32 cellular contexts compared by ENCODE assay signal in the genomic region with DNA sequence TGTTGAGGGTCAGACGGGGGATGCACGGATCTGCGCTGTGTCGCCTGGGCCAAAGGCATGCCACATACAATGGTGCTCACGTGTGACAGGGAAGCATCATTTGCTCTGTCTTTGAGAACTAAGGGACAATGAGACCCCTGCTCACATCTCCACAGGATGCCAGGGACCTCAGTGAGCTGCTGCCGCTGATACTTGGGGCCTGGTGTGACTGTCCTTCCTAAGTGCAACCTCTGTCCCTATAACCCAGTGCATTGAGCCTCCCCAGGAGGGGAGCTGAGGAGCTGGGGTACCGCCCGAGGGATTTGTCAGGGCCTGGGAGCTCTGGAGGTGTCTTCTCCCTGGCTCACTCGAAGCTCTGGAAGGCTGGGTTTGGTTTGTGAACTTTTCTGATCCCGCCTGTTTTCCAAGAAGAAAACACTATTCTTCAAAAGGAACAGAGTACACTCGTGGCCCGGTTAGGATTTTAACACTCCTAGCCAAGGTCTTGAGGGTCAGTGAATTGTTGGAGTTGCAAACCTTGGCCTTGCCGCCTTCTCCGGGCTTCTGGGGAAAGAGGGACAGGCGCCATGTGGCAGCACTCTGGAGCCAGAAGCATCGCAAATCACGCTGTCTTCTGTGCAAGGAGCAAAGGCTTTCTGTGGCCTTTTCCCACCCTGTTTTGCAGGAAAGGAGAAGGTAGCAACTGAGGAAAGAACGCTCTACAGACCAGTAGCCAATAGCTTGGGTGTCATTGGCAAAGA.
"Had no signal": no experiment of that assay in that cellular context is flagged by ENCODE, and none has a peak within 500 bp of the region (broad histone marks: within the 10 kb centered on the region; RNA-seq: fewer than 3 reads in every experiment).

No MANE protein-coding gene starts in this region.

- H3K4me3 ChIP-seq: neural progenitor cell, ovary, psoas muscle, right lobe of liver, sigmoid colon, suprapubic skin, testis, tibial artery, transverse colon, upper lobe of right lung, vagina had no signal

- H3K9me3 Mint-ChIP-seq: natural killer cell treated with Interleukin-12 subunit alpha and Interleukin-12 subunit beta and Interleukin-15 and Interleukin-18, amount 100 ng/mL, for 72 hours had no signal

- H3K27ac ChIP-seq: neural progenitor cell, neutrophil, ovary, parathyroid adenoma, psoas muscle, right lobe of liver, sigmoid colon, suprapubic skin, testis, tibial artery, transverse colon, upper lobe of right lung, vagina had no signal

- H3K27me3 ChIP-seq: neural progenitor cell, ovary, right lobe of liver, sigmoid colon, testis, transverse colon, upper lobe of right lung, vagina had no signal

- ATAC-seq: naive thymus-derived CD8-positive, alpha-beta T cell; natural killer cell treated with Interleukin-12 subunit alpha and Interleukin-12 subunit beta and Interleukin-15 and Interleukin-18, amount 100 ng/mL, for 72 hours; psoas muscle; right cardiac atrium; right lobe of liver; stimulated activated memory B cell treated with anti-CD40 and anti-IgM and Interleukin-4, amounts not matched to agents 10 μg/mL and 1 μg/mL and 100 μg/mL, for 72 hours; stimulated activated naive CD8-positive, alpha-beta T cell treated with anti-CD3 and anti-CD28 coated beads, Interleukin-15, amount 100 ng/mL, for 72 hours; stimulated activated naive CD8-positive, alpha-beta T cell treated with anti-CD3 and anti-CD28 coated beads, Interleukin-15, Interleukin-2, amounts not matched to agents 100 U/mL and 50 U/mL, for 24 hours; upper lobe of right lung had no signal

- DNase-seq: naive B cell; naive thymus-derived CD8-positive, alpha-beta T cell; nephron progenitor cell; nucleus accumbens; posterior cingulate gyrus; psoas muscle; right cardiac atrium; right lobe of liver; sigmoid colon; small intestine; stimulated activated CD4-positive, alpha-beta T cell treated with anti-CD3 and anti-CD28 coated beads, Interleukin-12 subunit alpha, Interleukin-12 subunit beta, amount 100 ng/mL, for 4 hours; stimulated activated CD4-positive, alpha-beta T cell treated with anti-CD3 and anti-CD28 coated beads, Interleukin-1b, Interleukin-23, amount 100 ng/mL, for 48 hours; stimulated activated CD4-positive, alpha-beta T cell treated with anti-CD3 and anti-CD28 coated beads, Interleukin-4, amount 100 ng/mL, for 1 hour; stimulated activated CD4-positive, alpha-beta T cell treated with anti-CD3 and anti-CD28 coated beads, Interleukin-4, amount 100 ng/mL, for 4 hours; stimulated activated CD8-positive, alpha-beta memory T cell treated with anti-CD3 and anti-CD28 coated beads, Interleukin-4, amount 100 ng/mL, for 48 hours; stimulated activated naive CD4-positive, alpha-beta T cell; stimulated activated naive CD8-positive, alpha-beta T cell treated with anti-CD3 and anti-CD28 coated beads, Interleukin-15, amount 100 ng/mL, for 72 hours; stimulated activated naive CD8-positive, alpha-beta T cell treated with anti-CD3 and anti-CD28 coated beads, Interleukin-15, Interleukin-2, amounts not matched to agents 100 U/mL and 50 U/mL, for 24 hours; testis; tibial artery; transverse colon; upper lobe of right lung had no signal

- H3K36me3 ChIP-seq: neural progenitor cell, neutrophil, ovary, right lobe of liver, sigmoid colon, suprapubic skin, tibial artery, transverse colon, upper lobe of right lung, vagina had no signal

- H3K4me1 Mint-ChIP-seq: naive B cell; naive thymus-derived CD8-positive, alpha-beta T cell; stimulated activated memory B cell treated with anti-CD40 and anti-IgM and Interleukin-4, amounts not matched to agents 10 μg/mL and 1 μg/mL and 100 μg/mL, for 72 hours; stimulated activated naive CD8-positive, alpha-beta T cell treated with anti-CD3 and anti-CD28 coated beads, Interleukin-15, amount 100 ng/mL, for 72 hours had no signal

- FAIRE-seq: small intestine had no signal

- H3K4me1 ChIP-seq: parathyroid adenoma, psoas muscle, right lobe of liver, sigmoid colon, suprapubic skin, tibial artery, transverse colon, upper lobe of right lung, vagina had no signal

- H3K27ac Mint-ChIP-seq: naive B cell; natural killer cell treated with Interleukin-12 subunit alpha and Interleukin-12 subunit beta and Interleukin-15 and Interleukin-18, amount 100 ng/mL, for 72 hours; nephron progenitor cell; neural progenitor cell; progenitor cell of endocrine pancreas; stimulated activated memory B cell treated with anti-CD40 and anti-IgM and Interleukin-4, amounts not matched to agents 10 μg/mL and 1 μg/mL and 100 μg/mL, for 72 hours; stimulated activated naive CD8-positive, alpha-beta T cell treated with anti-CD3 and anti-CD28 coated beads, Interleukin-15, amount 100 ng/mL, for 72 hours; type B pancreatic cell had no signal

- H3K36me3 Mint-ChIP-seq: natural killer cell treated with Interleukin-12 subunit alpha and Interleukin-12 subunit beta and Interleukin-15 and Interleukin-18, amount 100 ng/mL, for 72 hours; neural progenitor cell; stimulated activated memory B cell treated with anti-CD40 and anti-IgM and Interleukin-4, amounts not matched to agents 10 μg/mL and 1 μg/mL and 100 μg/mL, for 72 hours; type B pancreatic cell had no signal

- H3K4me3 Mint-ChIP-seq: naive B cell; naive thymus-derived CD8-positive, alpha-beta T cell; natural killer cell treated with Interleukin-12 subunit alpha and Interleukin-12 subunit beta and Interleukin-15 and Interleukin-18, amount 100 ng/mL, for 72 hours; nephron progenitor cell; neural progenitor cell; stimulated activated memory B cell treated with anti-CD40 and anti-IgM and Interleukin-4, amounts not matched to agents 10 μg/mL and 1 μg/mL and 100 μg/mL, for 72 hours; stimulated activated naive CD8-positive, alpha-beta T cell treated with anti-CD3 and anti-CD28 coated beads, Interleukin-15, amount 100 ng/mL, for 72 hours; type B pancreatic cell had no signal

- H3K9me3 ChIP-seq: neutrophil, ovary, psoas muscle, right lobe of liver, sigmoid colon, suprapubic skin, testis, tibial artery, transverse colon, upper lobe of right lung, vagina had no signal
